Comparison of ENCODE assay signal across 26 cellular contexts in genomic region chr10:11020026-11020820, GRCh38. TPM values are rescaled to one million over a fixed set of nuclear protein-coding genes. Genes with fewer than 3 reads are reported as not detected.
DNase-seq lines count a peak whose midpoint lies in the region; ATAC-seq, FAIRE-seq and TF ChIP-seq lines count a peak whose summit lies in the region.
"Had no signal": no experiment of that assay in that cellular context is flagged by ENCODE, and none has a peak within 500 bp of the region (broad histone marks: within the 10 kb centered on the region; RNA-seq: fewer than 3 reads in every experiment).

No MANE protein-coding gene starts in this region.

- no peak overlapping the region for H4K91ac ChIP-seq in mesenchymal stem cell (ENCODE audit: low read length)

- TF ChIP-seq CTCF in MM.1S (IDR thresholded peaks at IDR 0.05; ENCODE audit: low read length) (no peak), astrocyte (IDR thresholded peaks at IDR 0.05; ENCODE audit: insufficient read depth, low read depth, low read length) (no peak), GM10266 (IDR thresholded peaks at IDR 0.05; ENCODE audit: control insufficient read depth, insufficient read depth, low read depth, missing control alignments) (no peak)

- H3K27ac ChIP-seq in MM.1S (ENCODE audit: low read length) (no peak overlapping the region), astrocyte (ENCODE audit: low read depth, low read length) (no peak overlapping the region), mesenchymal stem cell (ENCODE audit: low read length, poor library complexity, severe bottlenecking) (no peak overlapping the region)
- H3K27ac ChIP-seq: brain microvascular endothelial cell, hepatocyte, SJSA1, VCaP had no signal

- H3K36me3 ChIP-seq in MM.1S (replicated peaks; ENCODE audit: insufficient read depth, low read length) = no peaks in the 10 kb centered on the region
- no peaks in the 10 kb centered on the region for H3K36me3 ChIP-seq in astrocyte (ENCODE audit: insufficient read depth, low read length)
- no peaks in the 10 kb centered on the region for H3K36me3 ChIP-seq in mesenchymal stem cell (ENCODE audit: control insufficient read depth in 1 of 2, insufficient read depth in 2 of 2, low read depth in 1 of 2, low read length in 2 of 2)
- H3K36me3 ChIP-seq in skeletal muscle satellite cell (ENCODE audit: insufficient read depth, low read length) = no peaks in the 10 kb centered on the region
- H3K36me3 ChIP-seq: brain microvascular endothelial cell, SJSA1 had no signal

- H3K4me1 ChIP-seq in MM.1S (ENCODE audit: low read length) (0 out of 2 replicates have a peak, but pooled peaks cover 14% of the 10 kb centered on the region), astrocyte (ENCODE audit: insufficient read depth, low read length) (peaks cover 8% of the 10 kb centered on the region), mesenchymal stem cell (ENCODE audit: control insufficient read depth, insufficient read depth, low read depth, low read length) (peaks cover 1% of the 10 kb centered on the region), skeletal muscle satellite cell (ENCODE audit: control insufficient read depth, insufficient read depth, low read length) (peaks cover 40% of the 10 kb centered on the region)

- H3K4me3 ChIP-seq in MM.1S (ENCODE audit: low read length) = no peak overlapping the region
- H3K4me3 ChIP-seq in astrocyte (ENCODE audit: insufficient read depth, low read depth, low read length) = no peak overlapping the region
- H3K4me3 ChIP-seq in mesenchymal stem cell (ENCODE audit: insufficient read depth in 1 of 2, low read depth in 1 of 2, low read length in 2 of 2) = peak overlapping the region in 1 of 2 experiments; percentile 83
- peak overlapping the region; percentile 80 for H3K4me3 ChIP-seq in skeletal muscle satellite cell (ENCODE audit: low read length)
- H3K4me3 ChIP-seq: hepatocyte, SJSA1 had no signal

- H3K9me3 ChIP-seq in MM.1S (replicated peaks; ENCODE audit: insufficient read depth, low read length) (no peaks in the 10 kb centered on the region), astrocyte (ENCODE audit: insufficient read depth, low read depth, low read length) (no peaks in the 10 kb centered on the region), mesenchymal stem cell (ENCODE audit: control insufficient read depth, low read length) (no peaks in the 10 kb centered on the region), skeletal muscle satellite cell (replicated peaks; ENCODE audit: low read length) (no peaks in the 10 kb centered on the region)

- no peak overlapping the region for H4K8ac ChIP-seq in mesenchymal stem cell (ENCODE audit: low read length)

- H3K4me3 Mint-ChIP-seq in astrocyte (ENCODE audit: unreplicated experiment) = peak overlapping the region; percentile 90
- H3K4me3 Mint-ChIP-seq in stimulated activated naive CD8-positive, alpha-beta T cell treated with anti-CD3 and anti-CD28 coated beads, Interleukin-15, amount 100 ng/mL, for 72 hours = no peak overlapping the region

- H3K79me2 ChIP-seq in MM.1S (ENCODE audit: low read length) (peaks cover 72% of the 10 kb centered on the region), astrocyte (ENCODE audit: insufficient read depth, low read length) (no peaks in the 10 kb centered on the region)

- no peak overlapping the region for H2BK120ac ChIP-seq in mesenchymal stem cell (ENCODE audit: low read depth, low read length)

- DNase-seq in MM.1S (no peak), astrocyte (ENCODE audit: low read depth) (no peak), mesenchymal stem cell (no peak), GM10266 (ENCODE audit: extremely low spot score) (no peak)
- no peak for DNase-seq in activated naive CD4-positive, alpha-beta T cell (lab: John Stamatoyannopoulos, UW)
- DNase-seq in stimulated activated naive CD8-positive, alpha-beta T cell treated with anti-CD3 and anti-CD28 coated beads, Interleukin-15, amount 100 ng/mL, for 72 hours = no peak
- DNase-seq: activated CD4-positive, alpha-beta memory T cell treated with anti-CD3 and anti-CD28 coated beads for 36 hours; activated T-cell treated with anti-CD3 and anti-CD28 coated beads, Interleukin-2, amount 50 U/mL, for 1 hour; AML-193; brain microvascular endothelial cell; Calu3; IMR-90; islet precursor cell; MV-4-11; NCI-H2081 treated with DMSO at 0.1 percent for 48 hours; OCI-M1; small intestine; stimulated activated CD4-positive, alpha-beta T cell treated with anti-CD3 and anti-CD28 coated beads, Interleukin-4, amount 100 ng/mL, for 24 hours; T-helper 17 cell had no signal

- no peak overlapping the region for H3K23ac ChIP-seq in mesenchymal stem cell (ENCODE audit: low read length in 2 of 2)

- no peak overlapping the region for H2BK15ac ChIP-seq in mesenchymal stem cell (ENCODE audit: low read depth, poor library complexity, severe bottlenecking)

- no peaks in the 10 kb centered on the region for H3K9me2 ChIP-seq in MM.1S (replicated peaks; ENCODE audit: insufficient read depth, low read length)

- H2BK5ac ChIP-seq in mesenchymal stem cell (ENCODE audit: low read depth, low read length, poor library complexity, severe bottlenecking) = no peak overlapping the region

- H3K4me2 ChIP-seq in MM.1S (ENCODE audit: low read depth, low read length) (peak overlapping the region; percentile 77), astrocyte (ENCODE audit: low read length) (no peak overlapping the region), mesenchymal stem cell (ENCODE audit: low read length, poor library complexity, severe bottlenecking) (no peak overlapping the region), skeletal muscle satellite cell (ENCODE audit: low read length) (peak overlapping the region; percentile 76)

- H3K18ac ChIP-seq in mesenchymal stem cell (ENCODE audit: low read depth in 1 of 2, low read length in 2 of 2) = no peak overlapping the region

- no peak overlapping the region for H3K14ac ChIP-seq in mesenchymal stem cell (ENCODE audit: low read length in 2 of 2)

- no peaks in the 10 kb centered on the region for H3K27me3 ChIP-seq in MM.1S (replicated peaks; ENCODE audit: insufficient read depth, low read length)
- peaks cover 17% of the 10 kb centered on the region for H3K27me3 ChIP-seq in astrocyte (ENCODE audit: insufficient read depth, low read length)
- H3K27me3 ChIP-seq in mesenchymal stem cell (ENCODE audit: control insufficient read depth in 1 of 2, insufficient read depth in 1 of 2, low read length in 2 of 2) = no peaks in the 10 kb centered on the region
- H3K27me3 ChIP-seq in skeletal muscle satellite cell (ENCODE audit: control insufficient read depth, insufficient read depth, low read length) = no peaks in the 10 kb centered on the region

- no peaks in the 10 kb centered on the region for H3K9me3 Mint-ChIP-seq in astrocyte (ENCODE audit: unreplicated experiment)
- no peaks in the 10 kb centered on the region for H3K9me3 Mint-ChIP-seq in stimulated activated naive CD8-positive, alpha-beta T cell treated with anti-CD3 and anti-CD28 coated beads, Interleukin-15, amount 100 ng/mL, for 72 hours
- H3K9me3 Mint-ChIP-seq: activated CD4-positive, alpha-beta memory T cell treated with anti-CD3 and anti-CD28 coated beads for 36 hours; activated naive CD4-positive, alpha-beta T cell treated with anti-CD3 and anti-CD28 coated beads, Interleukin-2, amount 50 U/mL, for 24 hours had no signal

- no peak overlapping the region for H2BK12ac ChIP-seq in mesenchymal stem cell (ENCODE audit: low read length in 2 of 2)

- no peak overlapping the region for H3K9ac ChIP-seq in MM.1S (ENCODE audit: low read length)
- H3K9ac ChIP-seq in astrocyte (ENCODE audit: low read length) = no peak overlapping the region
- peak overlapping the region; percentile 97 for H3K9ac ChIP-seq in mesenchymal stem cell (ENCODE audit: low read length)
- H3K9ac ChIP-seq in skeletal muscle satellite cell (ENCODE audit: low read depth, low read length) = peak overlapping the region; percentile 94

- H3K79me1 ChIP-seq in mesenchymal stem cell (replicated peaks; ENCODE audit: low read length, poor library complexity, severe bottlenecking) = peaks cover 5% of the 10 kb centered on the region

- no peak for FAIRE-seq in astrocyte (lab: Jason Lieb, UNC)
- FAIRE-seq: H54, small intestine had no signal

- peaks cover 3% of the 10 kb centered on the region for H3K36me3 Mint-ChIP-seq in astrocyte (ENCODE audit: low read depth, unreplicated experiment)
- H3K36me3 Mint-ChIP-seq: activated CD4-positive, alpha-beta memory T cell treated with anti-CD3 and anti-CD28 coated beads for 36 hours; activated naive CD4-positive, alpha-beta T cell treated with anti-CD3 and anti-CD28 coated beads, Interleukin-2, amount 50 U/mL, for 24 hours had no signal

- H3F3A ChIP-seq in MM.1S (ENCODE audit: insufficient read depth, low read length) = 0 out of 2 replicates have a peak, but pooled peaks cover 4% of the 10 kb centered on the region

- ATAC-seq in stimulated activated naive CD8-positive, alpha-beta T cell treated with anti-CD3 and anti-CD28 coated beads, Interleukin-15, amount 100 ng/mL, for 72 hours = no peak
- no peak for ATAC-seq in GM21528 (IDR thresholded peaks at IDR 0.05; ENCODE audit: low FRiP score, unreplicated experiment)
- ATAC-seq: T-helper 17 cell had no signal

- 82% methylated on average over 9 of the region's 11 CpGs for WGBS in mesenchymal stem cell

- H3K27ac Mint-ChIP-seq in astrocyte (ENCODE audit: unreplicated experiment) = no peak overlapping the region
- H3K27ac Mint-ChIP-seq in stimulated activated naive CD8-positive, alpha-beta T cell treated with anti-CD3 and anti-CD28 coated beads, Interleukin-15, amount 100 ng/mL, for 72 hours = no peak overlapping the region
- H3K27ac Mint-ChIP-seq: activated CD4-positive, alpha-beta memory T cell treated with anti-CD3 and anti-CD28 coated beads for 36 hours; activated naive CD4-positive, alpha-beta T cell treated with anti-CD3 and anti-CD28 coated beads, Interleukin-2, amount 50 U/mL, for 24 hours; T-helper 17 cell had no signal

- no peak overlapping the region for H3K4ac ChIP-seq in mesenchymal stem cell (ENCODE audit: low read depth in 1 of 2, low read length in 2 of 2)

- no peaks in the 10 kb centered on the region for H3K27me3 Mint-ChIP-seq in astrocyte (ENCODE audit: low read depth, unreplicated experiment)
- peaks cover 62% of the 10 kb centered on the region for H3K27me3 Mint-ChIP-seq in stimulated activated naive CD8-positive, alpha-beta T cell treated with anti-CD3 and anti-CD28 coated beads, Interleukin-15, amount 100 ng/mL, for 72 hours

- H3K4me1 Mint-ChIP-seq in astrocyte (ENCODE audit: low read depth, unreplicated experiment) = peaks cover 22% of the 10 kb centered on the region
- peaks cover 7% of the 10 kb centered on the region for H3K4me1 Mint-ChIP-seq in stimulated activated naive CD8-positive, alpha-beta T cell treated with anti-CD3 and anti-CD28 coated beads, Interleukin-15, amount 100 ng/mL, for 72 hours

- peaks cover 9% of the 10 kb centered on the region; the same call in 1 of the 2 replicates for H4K20me1 ChIP-seq in MM.1S (ENCODE audit: insufficient read depth, low read length)
- no peaks in the 10 kb centered on the region for H4K20me1 ChIP-seq in astrocyte (ENCODE audit: insufficient read depth, low read length)

- no peak overlapping the region for H2AK5ac ChIP-seq in mesenchymal stem cell (ENCODE audit: low read length, severe bottlenecking)

- no peak overlapping the region for H2AFZ ChIP-seq in MM.1S (ENCODE audit: low read length)
- H2AFZ ChIP-seq in astrocyte (ENCODE audit: low read depth, low read length) = no peak overlapping the region
- no peak overlapping the region for H2AFZ ChIP-seq in mesenchymal stem cell (ENCODE audit: low read depth, low read length)
- H2AFZ ChIP-seq: hepatocyte had no signal

RNA-seq across cellular contexts. Expression of gene CELF2, which starts 2.6 kb away (rescaled TPM):
- 65.0 and 76.1 TPM in 2 replicates for total RNA-seq in astrocyte
- polyA plus RNA-seq in mesenchymal stem cell (2013, experiment 1 of 2) = 8.8 TPM
- polyA plus RNA-seq in mesenchymal stem cell (2013, experiment 2 of 2) = 8.9 TPM
- 7.9 and 10.5 TPM in 2 replicates for total RNA-seq in skeletal muscle satellite cell (2012; rRNA removed)
- total RNA-seq: Calu3, SJSA1 had no signal

Comparison
In these comparisons a context has a peak if more than half of its experiments do, and no peak if none do; other contexts are left out.
1. H3K4me2 ChIP-seq: peak in MM.1S (single experiment) and skeletal muscle satellite cell (single experiment); none in astrocyte (single experiment) and mesenchymal stem cell (single experiment).
2. H3K9ac ChIP-seq: peak in mesenchymal stem cell (single experiment) and skeletal muscle satellite cell (single experiment); none in MM.1S (single experiment) and astrocyte (single experiment).